19 cellular contexts compared by ENCODE assay signal in the genomic region with DNA sequence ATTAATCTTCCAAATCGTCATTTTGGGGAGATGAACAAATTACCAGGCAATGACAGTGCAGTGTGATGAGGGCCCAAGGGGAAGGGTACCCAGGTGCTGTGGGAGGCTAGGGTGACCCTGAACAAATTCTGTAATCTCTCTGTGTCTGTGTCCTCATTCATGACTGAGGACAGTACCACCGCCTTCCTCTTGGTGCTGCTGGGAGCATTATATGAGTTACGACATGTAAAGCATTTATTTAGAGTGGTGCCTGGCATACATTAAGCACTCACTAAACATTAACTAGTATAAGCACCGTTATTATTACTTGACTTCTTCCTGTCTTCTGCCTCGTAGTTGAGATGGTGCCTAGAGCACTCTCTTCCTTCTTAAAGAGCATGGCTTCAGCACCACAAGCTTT.
DNase-seq lines count a peak whose midpoint lies in the region; ATAC-seq and TF ChIP-seq lines count a peak whose summit lies in the region.
"Had no signal": no experiment of that assay in that cellular context is flagged by ENCODE, and none has a peak within 500 bp of the region (broad histone marks: within the 10 kb centered on the region; RNA-seq: fewer than 3 reads in every experiment).

No MANE protein-coding gene starts in this region.

- no peak for ATAC-seq in esophagus mucosa
- ATAC-seq: gastrocnemius medialis; stimulated activated effector memory CD8-positive, alpha-beta T cell treated with anti-CD3 and anti-CD28 coated beads, Interleukin-12 subunit alpha, Interleukin-12 subunit beta, amount 100 ng/mL, for 72 hours; upper lobe of right lung had no signal

- no peaks in the 10 kb centered on the region for H3K27me3 Mint-ChIP-seq in endodermal cell (ENCODE audit: insufficient read depth)

- TF ChIP-seq CTCF in endodermal cell (conservative IDR thresholded peaks at IDR 0.05) (peak; percentile 52), retinal pigment epithelial cell (conservative IDR thresholded peaks at IDR 0.05; ENCODE audit: low read depth, low read length) (peak; percentile 23)

- DNase-seq in SHP77 (lab: John Stamatoyannopoulos, UW) (peak; percentile 19 to 52), SHP77 treated with DMSO at 0.1 percent for 48 hours (lab: John Stamatoyannopoulos, UW) (no peak), NCI-H460 (ENCODE audit: extremely low read depth, low read depth) (peak; percentile 12), endodermal cell (peak; percentile 41), retinal pigment epithelial cell (ENCODE audit: low read depth) (no peak), pons (ENCODE audit: low spot score) (no peak)
- no peak for DNase-seq in stimulated activated CD4-positive, alpha-beta T cell treated with anti-CD3 and anti-CD28 coated beads, Interleukin-15, amount 100 ng/mL, for 24 hours
- DNase-seq: activated CD4-positive, alpha-beta T cell treated with anti-CD3 and anti-CD28 coated beads, Interleukin-2, amount 50 U/mL, for 4 hours; anterior cingulate cortex; gastrocnemius medialis; retina; RPMI8226; stimulated activated CD4-positive, alpha-beta T cell treated with anti-CD3 and anti-CD28 coated beads, Interleukin-4, amount 100 ng/mL, for 1 hour; T-helper 9 cell; upper lobe of right lung had no signal

- 89 to 93% methylated on average over 5 of the region's 5 CpGs for WGBS in endodermal cell (ENCODE audit: insufficient coverage in 1 of 2, insufficient read length in 1 of 2), 2 experiments

- no peaks in the 10 kb centered on the region for H3K27me3 ChIP-seq in endodermal cell (ENCODE audit: control insufficient read depth, insufficient read depth, low read length, poor library complexity, severe bottlenecking)
- H3K27me3 ChIP-seq: gastrocnemius medialis had no signal

- H3K9ac ChIP-seq in endodermal cell (ENCODE audit: extremely low read depth, low read length, poor library complexity, severe bottlenecking), result no peak overlapping the region

- H3K4me1 Mint-ChIP-seq in endodermal cell, result peaks cover 6% of the 10 kb centered on the region
- H3K4me1 Mint-ChIP-seq: B cell; stimulated activated effector memory CD8-positive, alpha-beta T cell treated with anti-CD3 and anti-CD28 coated beads, Interleukin-12 subunit alpha, Interleukin-12 subunit beta, amount 100 ng/mL, for 72 hours had no signal

- no peaks in the 10 kb centered on the region for H3K36me3 Mint-ChIP-seq in endodermal cell (ENCODE audit: low read depth)
- H3K36me3 Mint-ChIP-seq: stimulated activated effector memory CD8-positive, alpha-beta T cell treated with anti-CD3 and anti-CD28 coated beads, Interleukin-12 subunit alpha, Interleukin-12 subunit beta, amount 100 ng/mL, for 72 hours had no signal

- peaks cover 7% of the 10 kb centered on the region for H3K9me3 Mint-ChIP-seq in endodermal cell
- H3K9me3 Mint-ChIP-seq: activated T-helper 2 cell treated with anti-CD3 and anti-CD28 coated beads, Interferon-gamma antibody, Interleukin-2, Interleukin-4, amounts not matched to agents 10 μg/mL and 5 μg/mL and 100 μg/mL, durations not matched to agents 14 hours and 24 hours and 36 hours; stimulated activated effector memory CD8-positive, alpha-beta T cell treated with anti-CD3 and anti-CD28 coated beads, Interleukin-12 subunit alpha, Interleukin-12 subunit beta, amount 100 ng/mL, for 72 hours had no signal

- H3K4me3 Mint-ChIP-seq in endodermal cell, result no peak overlapping the region
- H3K4me3 Mint-ChIP-seq: B cell; stimulated activated effector memory CD8-positive, alpha-beta T cell treated with anti-CD3 and anti-CD28 coated beads, Interleukin-12 subunit alpha, Interleukin-12 subunit beta, amount 100 ng/mL, for 72 hours had no signal

- peaks cover 4% of the 10 kb centered on the region for H3K4me1 ChIP-seq in endodermal cell (ENCODE audit: control insufficient read depth, insufficient read depth, low read length)
- H3K4me1 ChIP-seq: upper lobe of right lung had no signal

- no peak overlapping the region for H3K27ac Mint-ChIP-seq in endodermal cell
- H3K27ac Mint-ChIP-seq: activated T-helper 2 cell treated with anti-CD3 and anti-CD28 coated beads, Interferon-gamma antibody, Interleukin-2, Interleukin-4, amounts not matched to agents 10 μg/mL and 5 μg/mL and 100 μg/mL, durations not matched to agents 14 hours and 24 hours and 36 hours; B cell; stimulated activated effector memory CD8-positive, alpha-beta T cell treated with anti-CD3 and anti-CD28 coated beads, Interleukin-12 subunit alpha, Interleukin-12 subunit beta, amount 100 ng/mL, for 72 hours had no signal

- H3K9me3 ChIP-seq in endodermal cell (ENCODE audit: control insufficient read depth, low read length), result peaks cover 20% of the 10 kb centered on the region
- H3K9me3 ChIP-seq: gastrocnemius medialis, upper lobe of right lung had no signal

- H3K27ac ChIP-seq in endodermal cell (ENCODE audit: low read depth, low read length), result no peak overlapping the region
- H3K27ac ChIP-seq: gastrocnemius medialis, upper lobe of right lung had no signal

- H3K4me3 ChIP-seq in endodermal cell (ENCODE audit: low read length) (no peak overlapping the region), retinal pigment epithelial cell (ENCODE audit: low read length) (no peak overlapping the region)
- H3K4me3 ChIP-seq: gastrocnemius medialis, upper lobe of right lung had no signal

- H3K36me3 ChIP-seq in endodermal cell (ENCODE audit: control insufficient read depth, insufficient read depth, low read length), result no peaks in the 10 kb centered on the region
- H3K36me3 ChIP-seq: gastrocnemius medialis, upper lobe of right lung had no signal

Comparison
In these comparisons a context has a peak if more than half of its experiments do, and no peak if none do; other contexts are left out.
1. DNase-seq: peak in SHP77 (2 of 2), NCI-H460 (single experiment) and endodermal cell (single experiment); none in SHP77 treated with DMSO at 0.1 percent for 48 hours (single experiment), retinal pigment epithelial cell (single experiment), stimulated activated CD4-positive, alpha-beta T cell treated with anti-CD3 and anti-CD28 coated beads, Interleukin-15, amount 100 ng/mL, for 24 hours (single experiment) and pons (single experiment).